In the genomic region with DNA sequence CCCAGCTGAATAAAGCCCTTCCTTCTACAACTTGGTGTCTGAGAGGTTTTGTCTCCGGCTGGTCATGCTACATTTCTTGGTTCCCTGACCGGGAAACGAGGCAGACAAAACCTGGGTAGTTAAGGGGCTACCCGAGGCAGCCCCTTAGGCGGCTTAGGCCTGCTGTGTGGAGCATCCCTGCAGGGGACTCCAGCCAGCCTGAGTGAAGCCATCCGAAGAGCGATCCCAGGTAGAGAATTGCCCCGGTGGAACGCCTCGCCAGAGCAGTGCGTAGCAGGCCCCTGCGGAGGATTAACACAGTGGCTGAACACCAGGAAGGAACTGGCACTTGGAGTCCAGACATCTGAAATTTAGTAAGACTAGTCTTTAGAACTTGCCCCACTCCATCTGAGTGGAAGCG, we compare ENCODE assay signal across 1 cellular context.
TF ChIP-seq lines count a peak whose summit lies in the region.

No MANE protein-coding gene starts in this region.

TF ChIP-seq in H1, 55 proteins besides CTCF, POLR2A, EP300 and RAD21:
- TF ChIP-seq KDM4A (IDR thresholded peaks at IDR 0.05; ENCODE audit: low read depth, low read length, severe bottlenecking) = no peak
TF ChIP-seq in H1: peak in this region for 0.
